Comparison of ENCODE assay signal across 8 cellular contexts in genomic region chr2:64645014-64645418, GRCh38. TPM values are rescaled to one million over a fixed set of nuclear protein-coding genes. Genes with fewer than 3 reads are reported as not detected.
DNase-seq lines count a peak whose midpoint lies in the region; ATAC-seq and TF ChIP-seq lines count a peak whose summit lies in the region.

No MANE protein-coding gene starts in this region.

- H3K27me3 ChIP-seq in adipocyte (replicated peaks; ENCODE audit: control insufficient read depth, insufficient read depth, low read length) (no peaks in the 10 kb centered on the region), right cardiac atrium (ENCODE audit: control insufficient read depth, insufficient read depth) (no peaks in the 10 kb centered on the region)

- peak overlapping the region; percentile 83 for H3K9ac ChIP-seq in adipocyte (ENCODE audit: low read length)

- TF ChIP-seq POLR2A in GM18505 (IDR thresholded peaks at IDR 0.05; ENCODE audit: borderline replicate concordance, extremely low read depth, insufficient read depth, insufficient read length), result no peak

- DNase-seq in Caki2 (ENCODE audit: low read depth) (peak; percentile 80), NCI-H748 treated with DMSO at 0.1 percent for 48 hours (lab: John Stamatoyannopoulos, UW) (peak; percentile 82), adipocyte (ENCODE audit: low read depth) (peak; percentile 91), right cardiac atrium (peak; percentile 36 to 78 (median 75)), retina (peak; percentile 83), GOT3 (lab: John Stamatoyannopoulos, UW) (no peak)

- peak overlapping the region; percentile 82 for H3K4me3 ChIP-seq in adipocyte (ENCODE audit: low read length)
- peak overlapping the region; percentile 44 for H3K4me3 ChIP-seq in right cardiac atrium (ENCODE audit: low read length)

- intact Hi-C loops in right cardiac atrium (cut with DNase I), result loop anchor here (5.0 to 10.0 kb wide), 2 partner anchors 190 to 222 kb away; no protein-coding TSS in a partner anchor

- no peaks in the 10 kb centered on the region for H3K36me3 ChIP-seq in adipocyte (ENCODE audit: control insufficient read depth, insufficient read depth, low read length, severe bottlenecking)

- H3K4me1 ChIP-seq in adipocyte (ENCODE audit: control insufficient read depth, insufficient read depth, low read length) (peaks cover 70% of the 10 kb centered on the region), right cardiac atrium (ENCODE audit: control insufficient read depth, insufficient read depth, low read length) (peaks cover 14% of the 10 kb centered on the region)

- peak overlapping the region; percentile 94 for H3K27ac ChIP-seq in right cardiac atrium (ENCODE audit: low read length)

- in situ Hi-C loops in Caki2 (cut with HindIII; ENCODE audit: low pct_unique_long_range_greater_than_20kb, low sequenced_read_pairs), result no loop called here

- 2% methylated on average over 17 of the region's 17 CpGs for WGBS in right cardiac atrium

- no peaks in the 10 kb centered on the region for H3K9me3 ChIP-seq in adipocyte (ENCODE audit: control insufficient read depth, low read length)
- H3K9me3 ChIP-seq in right cardiac atrium (ENCODE audit: control insufficient read depth, low read length), result no peaks in the 10 kb centered on the region

- ATAC-seq in HG03432 (IDR thresholded peaks at IDR 0.05; ENCODE audit: unreplicated experiment) (peak; percentile 17), right cardiac atrium (peak; percentile 79 to 85), GM18505 (IDR thresholded peaks at IDR 0.05; ENCODE audit: unreplicated experiment) (no peak)

RNA-seq across cellular contexts. Expression of gene SERTAD2, which starts 8.7 kb away (rescaled TPM):
- total RNA-seq in Caki2 (2014; rRNA removed; shearing (Covaris generic); ENCODE audit: low replicate concordance), result 3.4 and 3.5 TPM in 2 replicates
- total RNA-seq in right cardiac atrium, result 10 to 100 TPM; 17.9 to 25.4 (median 20.0) TPM
- 8.2 TPM for polyA plus RNA-seq in right cardiac atrium
